Comparison of ENCODE assay signal across 20 cellular contexts in the genomic region with DNA sequence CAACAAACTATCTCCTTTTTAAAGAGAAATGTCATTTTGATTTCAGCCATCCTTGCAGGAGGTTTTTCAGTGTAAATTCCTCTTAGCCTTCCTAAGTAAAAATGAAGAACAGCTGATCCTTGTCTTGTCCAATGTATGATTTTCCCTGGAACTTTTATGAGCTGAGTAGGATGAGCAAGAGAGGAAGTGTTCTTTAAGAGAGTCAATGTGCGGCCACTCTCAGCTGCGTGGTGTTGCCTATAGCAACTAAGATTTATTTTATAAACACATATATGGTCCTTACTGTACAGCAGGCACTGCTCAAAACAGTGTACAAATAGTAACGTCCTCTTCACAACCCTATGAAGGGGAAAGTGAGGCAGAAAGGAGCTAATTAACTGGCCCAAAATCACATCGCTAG.
DNase-seq lines count a peak whose midpoint lies in the region; ATAC-seq and TF ChIP-seq lines count a peak whose summit lies in the region.
"Had no signal": no experiment of that assay in that cellular context is flagged by ENCODE, and none has a peak within 500 bp of the region (broad histone marks: within the 10 kb centered on the region; RNA-seq: fewer than 3 reads in every experiment).

No MANE protein-coding gene starts in this region.

- ATAC-seq in GM21786 (IDR thresholded peaks at IDR 0.05; ENCODE audit: unreplicated experiment) = no peak
- ATAC-seq: HepG2, natural killer cell had no signal

- H3K27ac ChIP-seq in muscle layer of duodenum (ENCODE audit: low read length) = peak overlapping the region; percentile 30
- H3K27ac ChIP-seq: colonic mucosa, SJCRH30 had no signal

- no peaks in the 10 kb centered on the region for H3K36me3 ChIP-seq in muscle layer of duodenum (ENCODE audit: control insufficient read depth in 1 of 2, insufficient read depth in 2 of 2, low read length in 2 of 2)
- H3K36me3 ChIP-seq: colonic mucosa, right atrium auricular region, SJCRH30, transverse colon had no signal

- peaks cover 18% of the 10 kb centered on the region for H3K27me3 Mint-ChIP-seq in T-helper 2 cell treated with Interferon-gamma antibody and Interleukin-4, amounts not matched to agents 5 μg/mL and 100 μg/mL, for 36 hours (ENCODE audit: low read depth)

- H3K36me3 Mint-ChIP-seq in T-helper 2 cell treated with Interferon-gamma antibody and Interleukin-4, amounts not matched to agents 5 μg/mL and 100 μg/mL, for 36 hours (ENCODE audit: low read depth) = no peaks in the 10 kb centered on the region
- H3K36me3 Mint-ChIP-seq: natural killer cell had no signal

- H3K27me3 ChIP-seq in muscle layer of duodenum (ENCODE audit: low read depth, low read length) = no peaks in the 10 kb centered on the region
- H3K27me3 ChIP-seq: colonic mucosa, right atrium auricular region, SJCRH30, transverse colon had no signal

- no peak overlapping the region for H3K27ac Mint-ChIP-seq in T-helper 2 cell treated with Interferon-gamma antibody and Interleukin-4, amounts not matched to agents 5 μg/mL and 100 μg/mL, for 36 hours
- H3K27ac Mint-ChIP-seq: B cell, natural killer cell had no signal

- H3K4me1 Mint-ChIP-seq in T-helper 2 cell treated with Interferon-gamma antibody and Interleukin-4, amounts not matched to agents 5 μg/mL and 100 μg/mL, for 36 hours (ENCODE audit: low read depth) = peaks cover 3% of the 10 kb centered on the region
- H3K4me1 Mint-ChIP-seq: B cell, natural killer cell had no signal

- H3K4me1 ChIP-seq in muscle layer of duodenum (ENCODE audit: control insufficient read depth in 1 of 2, insufficient read depth in 2 of 2, low read length in 2 of 2) = peaks cover 7 to 27% of the 10 kb centered on the region in 2 donors
- H3K4me1 ChIP-seq: colonic mucosa had no signal

- DNase-seq in AG08396 (ENCODE audit: low spot score) = peak; percentile 25
- DNase-seq in LHCN-M2 (ENCODE audit: low read depth) = peak; percentile 57
- peak; percentile 77 for DNase-seq in choroid plexus epithelial cell (ENCODE audit: low read depth)
- DNase-seq in NOMO-1 treated with DMSO at 0.1 percent for 48 hours (lab: John Stamatoyannopoulos, UW; ENCODE audit: unreplicated experiment) = no peak
- DNase-seq in T-helper 2 cell treated with Interferon-gamma antibody and Interleukin-4, amounts not matched to agents 5 μg/mL and 100 μg/mL, for 36 hours (ENCODE audit: low spot score) = no peak
- DNase-seq in CD1c-positive myeloid dendritic cell (ENCODE audit: extremely low spot score) = no peak
- DNase-seq: activated CD4-positive, alpha-beta T cell treated with anti-CD3 and anti-CD28 coated beads, Interleukin-2, amount 50 U/mL, for 48 hours; activated T-cell treated with anti-CD3 and anti-CD28 coated beads, Interleukin-2, amount 50 U/mL, for 48 hours; colonic mucosa; natural killer cell; NCI-H1092; NK-92 treated with Interleukin-12 subunit alpha and Interleukin-12 subunit beta, amount 100 ng/mL, for 24 hours; SJCRH30; stimulated activated CD4-positive, alpha-beta T cell treated with anti-CD3 and anti-CD28 coated beads, Interleukin-2, amount 100 ng/mL, for 48 hours; transverse colon had no signal

- H3K4me3 ChIP-seq in choroid plexus epithelial cell (ENCODE audit: low read depth, low read length) (no peak overlapping the region), muscle layer of duodenum (ENCODE audit: low read depth in 1 of 2, low read length in 2 of 2) (no peak overlapping the region)
- H3K4me3 ChIP-seq: colonic mucosa, right atrium auricular region, SJCRH30, transverse colon had no signal

- H3K9me3 ChIP-seq in muscle layer of duodenum (ENCODE audit: control insufficient read depth in 1 of 2, low read length in 2 of 2) = no peaks in the 10 kb centered on the region
- H3K9me3 ChIP-seq: colonic mucosa, right atrium auricular region, SJCRH30, transverse colon had no signal

- no peak for TF ChIP-seq CTCF in choroid plexus epithelial cell (conservative IDR thresholded peaks at IDR 0.05; ENCODE audit: low read depth, low read length)

- H3K9me3 Mint-ChIP-seq in T-helper 2 cell treated with Interferon-gamma antibody and Interleukin-4, amounts not matched to agents 5 μg/mL and 100 μg/mL, for 36 hours = no peaks in the 10 kb centered on the region

- no peak overlapping the region for H3K4me3 Mint-ChIP-seq in T-helper 2 cell treated with Interferon-gamma antibody and Interleukin-4, amounts not matched to agents 5 μg/mL and 100 μg/mL, for 36 hours
- H3K4me3 Mint-ChIP-seq: B cell, natural killer cell had no signal

Comparison
In these comparisons a context has a peak if more than half of its experiments do, and no peak if none do; other contexts are left out.
1. DNase-seq: peak in AG08396 (single experiment), LHCN-M2 (single experiment) and choroid plexus epithelial cell (single experiment); none in NOMO-1 treated with DMSO at 0.1 percent for 48 hours (single experiment), T-helper 2 cell treated with Interferon-gamma antibody and Interleukin-4, amounts not matched to agents 5 μg/mL and 100 μg/mL, for 36 hours (single experiment) and CD1c-positive myeloid dendritic cell (single experiment).